ENCODE assay signal across 1 cellular context in genomic region chr17:39737331-39737760, GRCh38.
TF ChIP-seq lines count a peak whose summit lies in the region.

No MANE protein-coding gene starts in this region.

TF ChIP-seq in HepG2, 621 proteins besides CTCF, POLR2A, EP300 and RAD21 (continued from another document and continues in another):
- TF ChIP-seq, protein P1, sequence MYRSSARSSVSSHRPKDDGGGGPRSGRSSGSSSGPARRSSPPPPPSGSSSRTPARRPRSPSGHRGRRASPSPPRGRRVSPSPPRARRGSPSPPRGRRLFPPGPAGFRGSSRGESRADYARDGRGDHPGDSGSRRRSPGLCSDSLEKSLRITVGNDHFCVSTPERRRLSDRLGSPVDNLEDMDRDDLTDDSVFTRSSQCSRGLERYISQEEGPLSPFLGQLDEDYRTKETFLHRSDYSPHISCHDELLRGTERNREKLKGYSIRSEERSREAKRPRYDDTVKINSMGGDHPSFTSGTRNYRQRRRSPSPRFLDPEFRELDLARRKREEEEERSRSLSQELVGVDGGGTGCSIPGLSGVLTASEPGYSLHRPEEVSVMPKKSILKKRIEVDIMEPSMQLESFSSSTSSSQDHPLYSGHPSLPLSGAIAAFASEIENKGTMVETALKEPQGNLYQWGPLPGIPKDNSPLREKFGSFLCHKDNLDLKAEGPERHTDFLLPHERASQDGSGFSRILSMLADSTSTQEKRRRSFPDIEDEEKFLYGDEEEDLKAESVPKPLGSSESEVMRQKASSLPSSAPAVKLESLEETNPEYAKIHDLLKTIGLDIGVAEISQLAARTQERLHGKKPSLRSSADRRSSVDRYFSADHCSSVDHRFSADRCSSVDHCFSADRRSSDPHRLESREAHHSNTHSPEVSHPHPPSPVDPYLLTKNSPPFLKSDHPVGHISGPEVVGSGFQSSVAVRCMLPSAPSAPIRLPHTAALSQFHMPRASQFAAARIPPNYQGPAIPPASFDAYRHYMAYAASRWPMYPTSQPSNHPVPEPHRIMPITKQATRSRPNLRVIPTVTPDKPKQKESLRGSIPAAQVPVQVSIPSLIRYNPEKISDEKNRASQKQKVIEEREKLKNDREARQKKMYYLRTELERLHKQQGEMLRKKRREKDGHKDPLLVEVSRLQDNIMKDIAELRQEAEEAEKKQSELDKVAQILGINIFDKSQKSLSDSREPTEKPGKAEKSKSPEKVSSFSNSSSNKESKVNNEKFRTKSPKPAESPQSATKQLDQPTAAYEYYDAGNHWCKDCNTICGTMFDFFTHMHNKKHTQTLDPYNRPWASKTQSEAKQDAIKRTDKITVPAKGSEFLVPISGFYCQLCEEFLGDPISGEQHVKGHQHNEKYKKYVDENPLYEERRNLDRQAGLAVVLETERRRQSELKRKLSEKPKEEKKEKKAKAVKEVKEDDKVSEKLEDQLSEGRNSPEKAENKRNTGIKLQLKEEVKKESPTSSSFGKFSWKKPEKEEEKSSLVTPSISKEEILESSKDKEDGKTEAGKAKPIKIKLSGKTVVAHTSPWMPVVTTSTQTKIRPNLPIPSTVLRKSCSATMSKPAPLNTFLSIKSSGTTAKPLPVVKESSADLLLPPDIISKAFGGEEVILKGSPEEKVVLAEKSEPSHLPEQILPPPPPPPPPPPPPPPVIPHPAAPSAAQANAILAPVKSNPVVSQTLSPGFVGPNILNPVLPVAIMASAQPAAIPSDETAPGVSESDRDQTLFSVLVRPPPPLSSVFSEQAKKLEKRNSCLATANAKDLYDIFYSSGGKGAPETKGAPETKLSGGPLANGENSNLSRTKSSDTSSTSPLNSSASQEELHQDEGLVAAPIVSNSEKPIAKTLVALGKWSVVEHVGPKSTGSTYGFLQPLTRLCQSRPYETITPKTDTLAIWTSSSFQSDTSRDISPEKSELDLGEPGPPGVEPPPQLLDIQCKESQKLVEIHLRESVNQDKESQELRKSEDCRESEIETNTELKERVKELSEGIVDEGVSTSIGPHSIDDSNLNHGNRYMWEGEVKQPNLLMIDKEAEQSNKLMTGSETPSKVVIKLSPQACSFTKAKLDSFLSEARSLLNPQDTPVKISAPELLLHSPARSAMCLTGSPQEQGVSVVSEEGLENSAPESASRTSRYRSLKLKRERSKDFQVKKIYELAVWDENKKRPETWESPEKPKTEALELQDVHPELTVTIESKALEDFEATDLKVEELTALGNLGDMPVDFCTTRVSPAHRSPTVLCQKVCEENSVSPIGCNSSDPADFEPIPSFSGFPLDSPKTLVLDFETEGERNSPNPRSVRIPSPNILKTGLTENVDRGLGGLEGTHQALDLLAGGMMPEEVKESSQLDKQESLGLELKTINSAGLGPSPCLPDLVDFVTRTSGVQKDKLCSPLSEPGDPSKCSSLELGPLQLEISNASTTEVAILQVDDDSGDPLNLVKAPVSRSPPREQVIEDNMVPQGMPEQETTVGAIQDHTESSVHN (CRISPR knock-in tag; IDR thresholded peaks at IDR 0.05): no peak
- TF ChIP-seq AHR (CRISPR knock-in tag; IDR thresholded peaks at IDR 0.05) (no peak), NKX3-1 (CRISPR knock-in tag; IDR thresholded peaks at IDR 0.05) (no peak), SMYD3 (CRISPR knock-in tag; IDR thresholded peaks at IDR 0.05) (no peak), AFF4 (CRISPR knock-in tag; IDR thresholded peaks at IDR 0.05) (peak; percentile 19; the same call in 1 of the 2 replicates), SOX6 (IDR thresholded peaks at IDR 0.05) (no peak), SOX6 (CRISPR knock-in tag; IDR thresholded peaks at IDR 0.05) (no peak), ATF4 (CRISPR knock-in tag; IDR thresholded peaks at IDR 0.05) (no peak), BRD4 (CRISPR knock-in tag; IDR thresholded peaks at IDR 0.05) (no peak), NFIB (CRISPR knock-in tag; IDR thresholded peaks at IDR 0.05; ENCODE audit: borderline replicate concordance) (no peak), ZNF780A (CRISPR knock-in tag; IDR thresholded peaks at IDR 0.05) (no peak), PBX3 (CRISPR knock-in tag; IDR thresholded peaks at IDR 0.05; ENCODE audit: borderline replicate concordance) (no peak), STAT6 (CRISPR knock-in tag; IDR thresholded peaks at IDR 0.05; ENCODE audit: borderline replicate concordance) (no peak), SETDB1 (CRISPR knock-in tag; IDR thresholded peaks at IDR 0.05; ENCODE audit: borderline replicate concordance) (no peak), BORCS8-MEF2B (CRISPR knock-in tag; IDR thresholded peaks at IDR 0.05) (no peak), ZNF782 (CRISPR knock-in tag; IDR thresholded peaks at IDR 0.05; ENCODE audit: borderline replicate concordance) (no peak), DRAP1 (CRISPR knock-in tag; IDR thresholded peaks at IDR 0.05) (no peak), ZNF598 (CRISPR knock-in tag; IDR thresholded peaks at IDR 0.05; ENCODE audit: borderline replicate concordance) (no peak), ARNT (IDR thresholded peaks at IDR 0.05) (no peak), SNAPC2 (CRISPR knock-in tag; IDR thresholded peaks at IDR 0.05) (no peak), FOXC1 (CRISPR knock-in tag; IDR thresholded peaks at IDR 0.05; ENCODE audit: borderline replicate concordance) (no peak), TSC22D2 (CRISPR knock-in tag; IDR thresholded peaks at IDR 0.05; ENCODE audit: borderline replicate concordance) (0 out of 2 replicates have a peak, but pooled peaks have one; percentile 30), ZNF44 (CRISPR knock-in tag; IDR thresholded peaks at IDR 0.05) (no peak)
- TF ChIP-seq, protein P2, sequence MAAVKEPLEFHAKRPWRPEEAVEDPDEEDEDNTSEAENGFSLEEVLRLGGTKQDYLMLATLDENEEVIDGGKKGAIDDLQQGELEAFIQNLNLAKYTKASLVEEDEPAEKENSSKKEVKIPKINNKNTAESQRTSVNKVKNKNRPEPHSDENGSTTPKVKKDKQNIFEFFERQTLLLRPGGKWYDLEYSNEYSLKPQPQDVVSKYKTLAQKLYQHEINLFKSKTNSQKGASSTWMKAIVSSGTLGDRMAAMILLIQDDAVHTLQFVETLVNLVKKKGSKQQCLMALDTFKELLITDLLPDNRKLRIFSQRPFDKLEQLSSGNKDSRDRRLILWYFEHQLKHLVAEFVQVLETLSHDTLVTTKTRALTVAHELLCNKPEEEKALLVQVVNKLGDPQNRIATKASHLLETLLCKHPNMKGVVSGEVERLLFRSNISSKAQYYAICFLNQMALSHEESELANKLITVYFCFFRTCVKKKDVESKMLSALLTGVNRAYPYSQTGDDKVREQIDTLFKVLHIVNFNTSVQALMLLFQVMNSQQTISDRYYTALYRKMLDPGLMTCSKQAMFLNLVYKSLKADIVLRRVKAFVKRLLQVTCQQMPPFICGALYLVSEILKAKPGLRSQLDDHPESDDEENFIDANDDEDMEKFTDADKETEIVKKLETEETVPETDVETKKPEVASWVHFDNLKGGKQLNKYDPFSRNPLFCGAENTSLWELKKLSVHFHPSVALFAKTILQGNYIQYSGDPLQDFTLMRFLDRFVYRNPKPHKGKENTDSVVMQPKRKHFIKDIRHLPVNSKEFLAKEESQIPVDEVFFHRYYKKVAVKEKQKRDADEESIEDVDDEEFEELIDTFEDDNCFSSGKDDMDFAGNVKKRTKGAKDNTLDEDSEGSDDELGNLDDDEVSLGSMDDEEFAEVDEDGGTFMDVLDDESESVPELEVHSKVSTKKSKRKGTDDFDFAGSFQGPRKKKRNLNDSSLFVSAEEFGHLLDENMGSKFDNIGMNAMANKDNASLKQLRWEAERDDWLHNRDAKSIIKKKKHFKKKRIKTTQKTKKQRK (IDR thresholded peaks at IDR 0.05; ENCODE audit: low read length): no peak
- TF ChIP-seq, protein P3, sequence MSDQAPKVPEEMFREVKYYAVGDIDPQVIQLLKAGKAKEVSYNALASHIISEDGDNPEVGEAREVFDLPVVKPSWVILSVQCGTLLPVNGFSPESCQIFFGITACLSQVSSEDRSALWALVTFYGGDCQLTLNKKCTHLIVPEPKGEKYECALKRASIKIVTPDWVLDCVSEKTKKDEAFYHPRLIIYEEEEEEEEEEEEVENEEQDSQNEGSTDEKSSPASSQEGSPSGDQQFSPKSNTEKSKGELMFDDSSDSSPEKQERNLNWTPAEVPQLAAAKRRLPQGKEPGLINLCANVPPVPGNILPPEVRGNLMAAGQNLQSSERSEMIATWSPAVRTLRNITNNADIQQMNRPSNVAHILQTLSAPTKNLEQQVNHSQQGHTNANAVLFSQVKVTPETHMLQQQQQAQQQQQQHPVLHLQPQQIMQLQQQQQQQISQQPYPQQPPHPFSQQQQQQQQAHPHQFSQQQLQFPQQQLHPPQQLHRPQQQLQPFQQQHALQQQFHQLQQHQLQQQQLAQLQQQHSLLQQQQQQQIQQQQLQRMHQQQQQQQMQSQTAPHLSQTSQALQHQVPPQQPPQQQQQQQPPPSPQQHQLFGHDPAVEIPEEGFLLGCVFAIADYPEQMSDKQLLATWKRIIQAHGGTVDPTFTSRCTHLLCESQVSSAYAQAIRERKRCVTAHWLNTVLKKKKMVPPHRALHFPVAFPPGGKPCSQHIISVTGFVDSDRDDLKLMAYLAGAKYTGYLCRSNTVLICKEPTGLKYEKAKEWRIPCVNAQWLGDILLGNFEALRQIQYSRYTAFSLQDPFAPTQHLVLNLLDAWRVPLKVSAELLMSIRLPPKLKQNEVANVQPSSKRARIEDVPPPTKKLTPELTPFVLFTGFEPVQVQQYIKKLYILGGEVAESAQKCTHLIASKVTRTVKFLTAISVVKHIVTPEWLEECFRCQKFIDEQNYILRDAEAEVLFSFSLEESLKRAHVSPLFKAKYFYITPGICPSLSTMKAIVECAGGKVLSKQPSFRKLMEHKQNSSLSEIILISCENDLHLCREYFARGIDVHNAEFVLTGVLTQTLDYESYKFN (CRISPR knock-in tag; conservative IDR thresholded peaks at IDR 0.05): no peak; the same call in 1 of the 2 replicates
- TF ChIP-seq, protein P4, sequence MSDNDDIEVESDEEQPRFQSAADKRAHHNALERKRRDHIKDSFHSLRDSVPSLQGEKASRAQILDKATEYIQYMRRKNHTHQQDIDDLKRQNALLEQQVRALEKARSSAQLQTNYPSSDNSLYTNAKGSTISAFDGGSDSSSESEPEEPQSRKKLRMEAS (IDR thresholded peaks at IDR 0.05): peak; percentile 57; the same call in 1 of the 2 replicates
- TF ChIP-seq, protein P5, sequence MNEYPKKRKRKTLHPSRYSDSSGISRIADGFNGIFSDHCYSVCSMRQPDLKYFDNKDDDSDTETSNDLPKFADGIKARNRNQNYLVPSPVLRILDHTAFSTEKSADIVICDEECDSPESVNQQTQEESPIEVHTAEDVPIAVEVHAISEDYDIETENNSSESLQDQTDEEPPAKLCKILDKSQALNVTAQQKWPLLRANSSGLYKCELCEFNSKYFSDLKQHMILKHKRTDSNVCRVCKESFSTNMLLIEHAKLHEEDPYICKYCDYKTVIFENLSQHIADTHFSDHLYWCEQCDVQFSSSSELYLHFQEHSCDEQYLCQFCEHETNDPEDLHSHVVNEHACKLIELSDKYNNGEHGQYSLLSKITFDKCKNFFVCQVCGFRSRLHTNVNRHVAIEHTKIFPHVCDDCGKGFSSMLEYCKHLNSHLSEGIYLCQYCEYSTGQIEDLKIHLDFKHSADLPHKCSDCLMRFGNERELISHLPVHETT (CRISPR knock-in tag; conservative IDR thresholded peaks at IDR 0.05): no peak
